Comparison of ENCODE assay signal across 11 cellular contexts in the genomic region with DNA sequence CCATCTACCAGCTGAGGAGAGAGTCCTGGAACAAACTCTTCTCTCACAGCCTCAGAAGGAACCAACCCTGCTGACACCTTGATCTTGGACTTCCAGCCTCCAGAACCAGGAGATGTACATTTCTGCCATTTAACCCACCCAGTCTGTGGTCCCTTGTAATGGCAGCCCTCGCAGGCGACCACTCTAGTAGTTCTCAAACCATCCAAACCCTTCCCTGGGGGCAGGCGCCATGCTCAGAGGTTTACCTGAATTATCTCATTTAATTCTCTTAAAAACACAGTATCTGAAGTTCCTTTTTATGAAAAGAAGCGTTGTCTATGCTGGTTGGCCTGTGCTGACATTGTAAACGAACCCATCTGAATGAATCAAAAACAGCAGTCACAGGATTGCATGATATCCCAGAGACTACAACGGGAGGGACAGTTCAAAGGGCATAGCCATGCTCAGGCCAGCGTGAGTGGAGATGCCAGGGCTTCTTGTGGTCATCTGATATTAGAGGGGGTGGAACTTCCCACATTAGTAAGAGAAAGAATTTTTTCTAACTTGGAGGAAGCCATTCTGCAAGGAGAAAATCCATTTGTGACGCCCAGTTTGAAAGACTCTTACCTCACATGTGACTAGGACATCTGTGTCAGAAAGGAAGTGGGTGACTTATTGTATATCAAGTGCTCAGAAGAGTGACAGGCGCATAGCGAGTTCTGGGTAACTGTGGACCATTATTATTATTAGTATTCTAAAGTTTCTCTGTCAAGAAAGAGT. TPM values are rescaled to one million over a fixed set of nuclear protein-coding genes. Genes with fewer than 3 reads are reported as not detected.
DNase-seq lines count a peak whose midpoint lies in the region; ATAC-seq and TF ChIP-seq lines count a peak whose summit lies in the region.
"Had no signal": no experiment of that assay in that cellular context is flagged by ENCODE, and none has a peak within 500 bp of the region (broad histone marks: within the 10 kb centered on the region; RNA-seq: fewer than 3 reads in every experiment).

No MANE protein-coding gene starts in this region.

- no peak overlapping the region for H3K4me3 ChIP-seq in left ventricle myocardium inferior
- no peak overlapping the region for H3K4me3 ChIP-seq in Jurkat, Clone E6-1 (ENCODE audit: low read length)
- H3K4me3 ChIP-seq in duodenal mucosa (ENCODE audit: low read depth in 1 of 2, low read length in 2 of 2): no peak overlapping the region
- no peak overlapping the region for H3K4me3 ChIP-seq in vagina
- H3K4me3 ChIP-seq in PC-3 (ENCODE audit: low read length): no peak overlapping the region

- no peaks in the 10 kb centered on the region for H3K36me3 ChIP-seq in left ventricle myocardium inferior
- no peaks in the 10 kb centered on the region for H3K36me3 ChIP-seq in duodenal mucosa (ENCODE audit: control insufficient read depth in 1 of 2, insufficient read depth in 2 of 2, low read length in 2 of 2)
- no peaks in the 10 kb centered on the region for H3K36me3 ChIP-seq in vagina
- no peaks in the 10 kb centered on the region for H3K36me3 ChIP-seq in PC-3 (ENCODE audit: low read depth, low read length)

- no peak overlapping the region for H3K27ac ChIP-seq in left ventricle myocardium inferior (replicated peaks)
- H3K27ac ChIP-seq in duodenal mucosa (ENCODE audit: low read depth, low read length): peak overlapping the region; percentile 30
- peak overlapping the region; percentile 36 for H3K27ac ChIP-seq in vagina
- no peak overlapping the region for H3K27ac ChIP-seq in PC-3 (ENCODE audit: low read length)
- H3K27ac ChIP-seq: C4-2B had no signal

- no TSS peak for BruUV-seq in PC-3 (replicated peaks; lab: Mats Ljungman, UMichigan)

- no peaks in the 10 kb centered on the region for H3K9me2 ChIP-seq in PC-3 (replicated peaks; ENCODE audit: low read length)

- CTCF ChIA-PET in PC-3 (lab: Charles Lee): no interaction called here

- no peaks in the 10 kb centered on the region for H4K20me1 ChIP-seq in PC-3 (ENCODE audit: low read length)

- H3K4me2 ChIP-seq in PC-3 (ENCODE audit: low read length): no peak overlapping the region

- H3K9ac ChIP-seq in duodenal mucosa (ENCODE audit: low read depth in 1 of 2, low read length in 2 of 2) (no peak overlapping the region), PC-3 (ENCODE audit: low read length) (no peak overlapping the region)

- TF ChIP-seq CTCF in left ventricle myocardium inferior (IDR thresholded peaks at IDR 0.05; ENCODE audit: borderline replicate concordance) (no peak), vagina (IDR thresholded peaks at IDR 0.05) (no peak), PC-3 (conservative IDR thresholded peaks at IDR 0.05; ENCODE audit: low read depth, low read length) (no peak)

- no peaks in the 10 kb centered on the region for H3F3A ChIP-seq in PC-3 (ENCODE audit: low read length, unreplicated experiment)

- H3K9me3 ChIP-seq in left ventricle myocardium inferior (replicated peaks) (no peaks in the 10 kb centered on the region), duodenal mucosa (ENCODE audit: control insufficient read depth in 1 of 2, low read length in 2 of 2) (no peaks in the 10 kb centered on the region), vagina (no peaks in the 10 kb centered on the region), PC-3 (ENCODE audit: low read length) (no peaks in the 10 kb centered on the region)

- TF ChIP-seq POLR2A in vagina (IDR thresholded peaks at IDR 0.05): no peak

- intact Hi-C loops in Right ventricle myocardium superior (cut with DNase I) (no loop called here), left ventricle myocardium inferior (cut with micrococcal nuclease) (no loop called here), vagina (cut with DNase I) (no loop called here), PC-3 (cut with micrococcal nuclease) (no loop called here)

- H2AFZ ChIP-seq in PC-3 (ENCODE audit: low read length): no peak overlapping the region

- ATAC-seq in Right ventricle myocardium superior (ENCODE audit: poor library complexity): peak; percentile 36
- ATAC-seq in PC-3: no peak

- DNase-seq in Right ventricle myocardium superior (no peak), left ventricle myocardium inferior (no peak), vagina (ENCODE audit: extremely low spot score in 2 of 2) (no peak), NCI-H2171 (lab: John Stamatoyannopoulos, UW) (no peak), HCEC 1CT (no peak), PC-3 (no peak)
- peak; percentile 86 for DNase-seq in Jurkat, Clone E6-1 (ENCODE audit: low read depth, low spot score)
- DNase-seq: activated gamma-delta T cell, H9 had no signal

- no peaks in the 10 kb centered on the region for H3K79me2 ChIP-seq in PC-3 (ENCODE audit: low read length)

- H3K4me1 ChIP-seq in left ventricle myocardium inferior (no peaks in the 10 kb centered on the region), duodenal mucosa (ENCODE audit: control insufficient read depth in 1 of 2, insufficient read depth in 2 of 2, low read length in 2 of 2) (peaks cover 0 to 8% of the 10 kb centered on the region in 2 donors), vagina (no peaks in the 10 kb centered on the region), PC-3 (ENCODE audit: insufficient read depth, low read length) (no peaks in the 10 kb centered on the region)

- POLR2A ChIA-PET in PC-3 (lab: Charles Lee; ENCODE audit: unreplicated experiment): no interaction called here

- H3K27me3 ChIP-seq in left ventricle myocardium inferior (ENCODE audit: low read depth) (peaks cover 62% of the 10 kb centered on the region), duodenal mucosa (ENCODE audit: control insufficient read depth in 1 of 2, insufficient read depth in 2 of 2, low read length in 2 of 2) (peaks cover 0 to 3% of the 10 kb centered on the region in 2 donors), vagina (no peaks in the 10 kb centered on the region), PC-3 (ENCODE audit: low read length) (peaks cover 95% of the 10 kb centered on the region)

RNA-seq across cellular contexts. Expression of a gene that starts 17.2 kb away (rescaled TPM):
- total RNA-seq in Right ventricle myocardium superior (1.1 TPM), left ventricle myocardium inferior (1.2 TPM), vagina (8.1 TPM), PC-3 (2014; rRNA removed) (not detected in 2 replicates)
- polyA plus RNA-seq in Jurkat, Clone E6-1 (2012; ENCODE audit: insufficient read depth, insufficient read length): 3.5 TPM
- total RNA-seq: H9 had no signal

Comparison
In these comparisons a context has a peak if more than half of its experiments do, and no peak if none do; other contexts are left out.
1. H3K27ac ChIP-seq: peak in duodenal mucosa (single experiment) and vagina (single experiment); none in left ventricle myocardium inferior (single experiment) and PC-3 (single experiment).